ENCODE assay signal across 24 cellular contexts in the genomic region with DNA sequence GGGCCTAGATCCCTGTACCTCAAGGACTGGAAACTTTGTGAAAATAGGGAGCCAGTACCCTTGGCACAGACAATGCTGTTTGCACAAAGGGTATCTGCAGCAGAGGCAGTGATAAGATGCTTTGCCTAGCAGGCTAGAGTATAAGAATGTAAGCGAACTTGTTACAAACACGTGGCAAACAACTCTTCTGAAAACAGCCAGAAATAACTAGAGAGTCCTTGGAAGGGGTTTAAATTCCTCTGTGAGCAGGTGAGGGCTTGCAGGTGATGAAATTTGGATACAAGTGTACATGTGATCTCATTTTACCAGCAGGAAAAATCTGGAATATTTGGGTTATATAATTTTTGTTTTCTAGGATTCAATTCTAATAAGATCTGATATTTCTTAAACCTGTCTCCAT.
"Had no signal": no experiment of that assay in that cellular context is flagged by ENCODE, and none has a peak within 500 bp of the region (broad histone marks: within the 10 kb centered on the region; RNA-seq: fewer than 3 reads in every experiment).

No MANE protein-coding gene starts in this region.

- H3K9me2 ChIP-seq: SK-N-SH had no signal

- H3K27ac ChIP-seq: KMS-11, RWPE1 had no signal

- ATAC-seq: HepG2, Panc1, PC-3 had no signal

- H3K9ac ChIP-seq: KMS-11, SK-N-SH had no signal

- DNase-seq: IMR-90; Kasumi-1; MV-4-11; NCI-H1048; NCI-H1105; NCI-H1417; NCI-H146; NCI-H1694 treated with DMSO at 0.1 percent for 48 hours; NCI-H1930; NCI-H2081; NCI-H2107; NCI-H2227 treated with DMSO at 0.1 percent for 48 hours; NCI-H524; NCI-H526 treated with DMSO at 0.1 percent for 48 hours; NCI-H748 treated with DMSO at 0.1 percent for 48 hours; NK-92 treated with Interleukin-12 subunit alpha and Interleukin-12 subunit beta, amount 100 ng/mL, for 24 hours; PC-3; SHP77; SK-N-SH; SW 1271 had no signal

- H3K4me2 ChIP-seq: KMS-11, SK-N-SH had no signal

- FAIRE-seq: HepG2 had no signal
